Comparison of ENCODE assay signal across 9 cellular contexts in the genomic region with DNA sequence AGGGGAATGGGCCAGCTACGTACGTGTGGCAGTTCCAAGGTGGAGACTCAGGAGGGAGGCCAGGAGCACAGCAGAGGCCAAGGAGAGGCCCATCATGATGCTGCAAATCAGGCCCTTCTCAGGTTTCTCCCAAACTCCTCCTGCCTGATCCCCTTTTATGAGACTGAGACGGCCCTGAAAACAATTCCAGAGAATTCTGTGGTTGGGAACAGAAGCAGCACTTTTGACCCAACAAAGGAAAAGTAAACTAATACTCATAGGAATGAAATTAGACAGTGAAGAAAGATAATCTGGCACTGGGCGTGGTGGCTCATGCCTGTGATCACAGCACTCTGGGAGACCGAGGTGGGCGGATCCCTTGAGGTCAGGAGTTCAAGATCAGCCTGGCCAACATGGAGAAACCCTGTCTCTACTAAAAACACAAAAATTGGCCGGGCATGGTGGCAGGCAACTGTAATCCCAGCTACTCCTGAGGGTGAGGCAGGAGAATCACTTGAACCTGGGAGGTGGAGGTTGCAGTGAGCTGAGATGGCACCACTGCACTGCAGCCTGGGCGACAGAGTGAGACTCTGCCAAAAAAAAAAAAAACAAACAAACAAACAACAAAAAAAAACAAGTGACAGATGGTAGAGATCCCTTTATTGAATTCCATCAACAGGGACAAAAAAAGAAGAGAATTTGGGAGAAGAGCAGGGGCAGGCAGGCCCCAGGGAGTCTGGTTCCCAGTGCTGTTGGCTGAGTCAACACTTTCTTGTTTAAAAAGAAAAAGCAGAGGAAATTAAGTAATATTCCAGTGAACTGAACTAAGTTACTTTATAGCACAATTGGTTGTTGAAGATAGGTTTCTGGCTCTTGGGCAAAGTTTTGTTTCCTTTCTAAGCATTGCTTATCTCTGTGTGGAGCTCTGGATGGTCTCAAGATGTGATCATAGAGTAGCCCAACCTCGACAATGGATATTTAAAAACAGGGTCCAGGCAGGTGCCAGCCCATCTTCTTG. TPM values are rescaled to one million over a fixed set of nuclear protein-coding genes. Genes with fewer than 3 reads are reported as not detected.
A peak's percentile ranks its signal among the peaks of the same experiment; 100 is the strongest.
DNase-seq lines count a peak whose midpoint lies in the region; ATAC-seq and TF ChIP-seq lines count a peak whose summit lies in the region.
"Had no signal": no experiment of that assay in that cellular context is flagged by ENCODE, and none has a peak within 500 bp of the region (broad histone marks: within the 10 kb centered on the region; RNA-seq: fewer than 3 reads in every experiment).

Gene CCL26, minus strand, starts transcription at position 131 of the 997 bp plus-strand sequence. Its CDS starts 35 bp downstream, at position 96.

- no peaks in the 10 kb centered on the region for H3K27me3 ChIP-seq in RWPE2 (ENCODE audit: insufficient read depth, poor library complexity, severe bottlenecking)

- H3K9me3 Mint-ChIP-seq in naive thymus-derived CD8-positive, alpha-beta T cell = no peaks in the 10 kb centered on the region
- no peaks in the 10 kb centered on the region for H3K9me3 Mint-ChIP-seq in activated T-cell treated with anti-CD3 and anti-CD28 coated beads, Interleukin-2, amount 50 U/mL, for 4 hours

- DNase-seq in Daoy (ENCODE audit: low read depth) = peak; percentile 76
- DNase-seq in RWPE2 (ENCODE audit: low spot score) = peak; percentile 64
- peak; percentile 90 for DNase-seq in fibroblast of villous mesenchyme (ENCODE audit: low read depth)
- peak; percentile 42 for DNase-seq in renal cortical epithelial cell (ENCODE audit: low read depth)
- no peak for DNase-seq in naive thymus-derived CD8-positive, alpha-beta T cell
- no peak for DNase-seq in activated T-cell treated with anti-CD3 and anti-CD28 coated beads, Interleukin-2, amount 50 U/mL, for 4 hours
- DNase-seq: activated gamma-delta T cell treated with Interleukin-2 at 50 U/mL for 16 hours had no signal

- peaks cover 0 to 21% (median 8%) of the 10 kb centered on the region in 4 donors for H3K4me1 Mint-ChIP-seq in naive thymus-derived CD8-positive, alpha-beta T cell
- peaks cover 17% of the 10 kb centered on the region for H3K4me1 Mint-ChIP-seq in activated T-cell treated with anti-CD3 and anti-CD28 coated beads, Interleukin-2, amount 50 U/mL, for 4 hours (ENCODE audit: low read depth)

- no peak within 1 kb of the TSS for H3K4me3 Mint-ChIP-seq in naive thymus-derived CD8-positive, alpha-beta T cell
- H3K4me3 Mint-ChIP-seq in activated T-cell treated with anti-CD3 and anti-CD28 coated beads, Interleukin-2, amount 50 U/mL, for 4 hours = no peak within 1 kb of the TSS

- no peak within 1 kb of the TSS for H3K27ac ChIP-seq in RWPE2 (ENCODE audit: poor library complexity, severe bottlenecking)

- H3K4me3 ChIP-seq in RWPE2 (ENCODE audit: severe bottlenecking) = no peak within 1 kb of the TSS
- H3K4me3 ChIP-seq in fibroblast of villous mesenchyme (ENCODE audit: low read depth, low read length) = no peak within 1 kb of the TSS

- POLR2A ChIA-PET in naive thymus-derived CD8-positive, alpha-beta T cell (lab: Charles Lee) = no interaction called here

- H3K27ac Mint-ChIP-seq in naive thymus-derived CD8-positive, alpha-beta T cell = peak within 1 kb of the TSS in 1 of 10 donors; percentile 18

- peaks cover 7% of the 10 kb centered on the region for H3K4me1 ChIP-seq in RWPE2 (ENCODE audit: insufficient read depth, poor library complexity, severe bottlenecking)

- no peaks in the 10 kb centered on the region for H3K36me3 ChIP-seq in RWPE2 (ENCODE audit: low read depth)

- TF ChIP-seq CTCF in RWPE2 (IDR thresholded peaks at IDR 0.05; ENCODE audit: poor library complexity, severe bottlenecking) (no peak), fibroblast of villous mesenchyme (IDR thresholded peaks at IDR 0.05; ENCODE audit: insufficient read depth, low read depth, low read length) (no peak)

- H3K9me3 ChIP-seq in RWPE2 (ENCODE audit: severe bottlenecking) = no peaks in the 10 kb centered on the region

- ATAC-seq in RWPE2 (ENCODE audit: low read depth) (peak; percentile 78), HG03280 (IDR thresholded peaks at IDR 0.05; ENCODE audit: unreplicated experiment) (no peak), HG03159 (IDR thresholded peaks at IDR 0.05; ENCODE audit: unreplicated experiment) (no peak)
- ATAC-seq in naive thymus-derived CD8-positive, alpha-beta T cell = no peak
- no peak for ATAC-seq in activated T-cell treated with anti-CD3 and anti-CD28 coated beads, Interleukin-2, amount 50 U/mL, for 4 hours

- H3K36me3 Mint-ChIP-seq in naive thymus-derived CD8-positive, alpha-beta T cell = no peaks in the 10 kb centered on the region
- H3K36me3 Mint-ChIP-seq in activated T-cell treated with anti-CD3 and anti-CD28 coated beads, Interleukin-2, amount 50 U/mL, for 4 hours (ENCODE audit: insufficient read depth) = no peaks in the 10 kb centered on the region

- no peaks in the 10 kb centered on the region for H3K27me3 Mint-ChIP-seq in naive thymus-derived CD8-positive, alpha-beta T cell
- no peaks in the 10 kb centered on the region for H3K27me3 Mint-ChIP-seq in activated T-cell treated with anti-CD3 and anti-CD28 coated beads, Interleukin-2, amount 50 U/mL, for 4 hours (ENCODE audit: low read depth)

RNA-seq across cellular contexts. Expression of gene CCL26, which starts in this region (rescaled TPM):
- 1.5 TPM in 1 of 2 replicates, not detected in the other for total RNA-seq in Daoy (2014; rRNA removed; shearing (Covaris generic))
- total RNA-seq in fibroblast of villous mesenchyme (0.64 and 0.86 TPM in 2 replicates), renal cortical epithelial cell (not detected in 2 replicates)
- not detected for total RNA-seq in naive thymus-derived CD8-positive, alpha-beta T cell
- polyA plus RNA-seq in naive thymus-derived CD8-positive, alpha-beta T cell = not detected
- not detected for total RNA-seq in activated T-cell treated with anti-CD3 and anti-CD28 coated beads, Interleukin-2, amount 50 U/mL, for 4 hours

Comparison
In these comparisons a context has a peak if more than half of its experiments do, and no peak if none do; other contexts are left out.
1. Peak in DNase-seq in fibroblast of villous mesenchyme; RNA of the gene not detected or under 1 TPM.
2. Peak in DNase-seq in renal cortical epithelial cell; RNA of the gene not detected or under 1 TPM.
3. DNase-seq: peak in Daoy (single experiment) and RWPE2 (single experiment); none in naive thymus-derived CD8-positive, alpha-beta T cell (0 of 10) and activated T-cell treated with anti-CD3 and anti-CD28 coated beads, Interleukin-2, amount 50 U/mL, for 4 hours (single experiment).